In genomic region chr22:35367331-35367886, GRCh38 we compare ENCODE assay signal across 13 cellular contexts. TPM values are rescaled to one million over a fixed set of nuclear protein-coding genes. Genes with fewer than 3 reads are reported as not detected.
DNase-seq lines count a peak whose midpoint lies in the region; ATAC-seq and TF ChIP-seq lines count a peak whose summit lies in the region.
"Had no signal": no experiment of that assay in that cellular context is flagged by ENCODE, and none has a peak within 500 bp of the region (broad histone marks: within the 10 kb centered on the region; RNA-seq: fewer than 3 reads in every experiment).

No MANE protein-coding gene starts in this region.

- no peak overlapping the region for H2AK5ac ChIP-seq in H9 (ENCODE audit: insufficient read length, low read length)

- intact Hi-C loops in mucosa of descending colon (cut with DNase I, micrococcal nuclease) = no loop called here

- no peak overlapping the region for H2BK120ac ChIP-seq in H9 (ENCODE audit: low read depth, low read length, poor library complexity, severe bottlenecking)

- H3K9me3 ChIP-seq in mucosa of descending colon (no peaks in the 10 kb centered on the region), tibial nerve (no peaks in the 10 kb centered on the region), H9 (ENCODE audit: control insufficient read depth, low read depth, low read length) (no peaks in the 10 kb centered on the region)
- H3K9me3 ChIP-seq: heart left ventricle had no signal

- TF ChIP-seq POLR2A in tibial nerve (IDR thresholded peaks at IDR 0.05) = no peak

- H4K5ac ChIP-seq in H9 (ENCODE audit: insufficient read length, low read depth, low read length) = no peak overlapping the region

- no peak overlapping the region for H3K9ac ChIP-seq in H9 (ENCODE audit: extremely low read depth, insufficient read length, low read length)

- H3T11ph ChIP-seq in H9 (ENCODE audit: low read length) = no peak overlapping the region

- H3K23ac ChIP-seq in H9 (ENCODE audit: insufficient read length, low read depth, low read length) = no peak overlapping the region

- H3K4me2 ChIP-seq in H9 (ENCODE audit: insufficient read depth, insufficient read length, low read length) = no peak overlapping the region

- H3K27me3 Mint-ChIP-seq in H9 (ENCODE audit: low read depth) = peaks cover 3% of the 10 kb centered on the region

- H4K91ac ChIP-seq in H9 (ENCODE audit: insufficient read length, low read depth, low read length) = no peak overlapping the region

- H3K79me1 ChIP-seq in H9 (ENCODE audit: insufficient read depth, low read depth, low read length, poor library complexity, severe bottlenecking) = no peaks in the 10 kb centered on the region

- H4K20me1 ChIP-seq in H9 (ENCODE audit: control insufficient read depth, insufficient read depth, insufficient read length) = no peaks in the 10 kb centered on the region

- no peak for TF ChIP-seq EP300 in tibial nerve (IDR thresholded peaks at IDR 0.05)

- no peak overlapping the region for H3K56ac ChIP-seq in H9 (ENCODE audit: insufficient read length, low read depth, low read length)

- H3K4me1 ChIP-seq in mucosa of descending colon (ENCODE audit: low read depth) = peaks cover 18% of the 10 kb centered on the region
- H3K4me1 ChIP-seq in tibial nerve = peaks cover 0 to 20% (median 7%) of the 10 kb centered on the region in 4 donors
- no peaks in the 10 kb centered on the region for H3K4me1 ChIP-seq in H9 (ENCODE audit: insufficient read depth, low read length)

- no peak overlapping the region for H4K8ac ChIP-seq in H9 (replicated peaks; ENCODE audit: insufficient read length, low read depth, low read length)

- no peak overlapping the region for H3K14ac ChIP-seq in H9 (ENCODE audit: insufficient read depth, low read length)

- H3K27ac ChIP-seq in tibial nerve (peak overlapping the region in 1 of 4 donors; percentile 45), H9 (ENCODE audit: insufficient read length, low read depth, low read length) (no peak overlapping the region)

- DNase-seq in GM06990 (ENCODE audit: extremely low read depth, insufficient read length) (no peak), SKM-1 (lab: John Stamatoyannopoulos, UW; ENCODE audit: unreplicated experiment) (peak; percentile 59), mucosa of descending colon (peak in 1 of 3 donors; percentile 53), tibial nerve (ENCODE audit: low spot score in 2 of 2) (no peak), activated gamma-delta T cell (lab: John Stamatoyannopoulos, UW) (no peak), H9 (no peak)
- DNase-seq: activated CD8-positive, alpha-beta memory T cell treated with anti-CD3 and anti-CD28 coated beads, Interleukin-2, amount 10 ng/mL, durations not matched to agents 7 days and 5 days; mammary epithelial cell; NCI-H510A treated with DMSO at 0.1 percent for 48 hours had no signal

- H3K9me3 Mint-ChIP-seq in H9 = no peaks in the 10 kb centered on the region; a peak in 1 of 5 replicates
- H3K9me3 Mint-ChIP-seq: T-helper 1 cell treated with Interleukin-12 subunit alpha and Interleukin-12 subunit beta and Interleukin-4 antibody, amounts not matched to agents 30 μg/mL and 1 μg/mL, for 36 hours had no signal

- no peak overlapping the region for H3K27ac Mint-ChIP-seq in H9
- H3K27ac Mint-ChIP-seq: activated CD8-positive, alpha-beta memory T cell treated with anti-CD3 and anti-CD28 coated beads, Interleukin-2, amount 10 ng/mL, durations not matched to agents 7 days and 5 days; T-helper 1 cell treated with Interleukin-12 subunit alpha and Interleukin-12 subunit beta and Interleukin-4 antibody, amounts not matched to agents 30 μg/mL and 1 μg/mL, for 36 hours had no signal

- H3K27me3 ChIP-seq in GM06990 (replicated peaks; ENCODE audit: control insufficient read depth, insufficient read depth, low read length) = no peaks in the 10 kb centered on the region
- H3K27me3 ChIP-seq in tibial nerve = no peaks in the 10 kb centered on the region
- no peaks in the 10 kb centered on the region for H3K27me3 ChIP-seq in H9 (ENCODE audit: insufficient read depth, low read length)
- H3K27me3 ChIP-seq: heart left ventricle had no signal

- no peak overlapping the region for H3K4ac ChIP-seq in H9 (ENCODE audit: low read depth, low read length)

- H3K4me3 Mint-ChIP-seq in H9 = no peak overlapping the region
- H3K4me3 Mint-ChIP-seq: activated CD8-positive, alpha-beta memory T cell treated with anti-CD3 and anti-CD28 coated beads, Interleukin-2, amount 10 ng/mL, durations not matched to agents 7 days and 5 days; T-helper 1 cell treated with Interleukin-12 subunit alpha and Interleukin-12 subunit beta and Interleukin-4 antibody, amounts not matched to agents 30 μg/mL and 1 μg/mL, for 36 hours had no signal

- no peak overlapping the region for H2BK12ac ChIP-seq in H9 (ENCODE audit: insufficient read length, low read depth, low read length)

- ATAC-seq in HG02759 (IDR thresholded peaks at IDR 0.05; ENCODE audit: unreplicated experiment) = peak; percentile 48
- peak; percentile 56 for ATAC-seq in mucosa of descending colon
- ATAC-seq in HG03457 (IDR thresholded peaks at IDR 0.05; ENCODE audit: unreplicated experiment) = no peak
- ATAC-seq: activated CD8-positive, alpha-beta memory T cell treated with anti-CD3 and anti-CD28 coated beads, Interleukin-2, amount 10 ng/mL, durations not matched to agents 7 days and 5 days had no signal

- no peak overlapping the region for H2AFZ ChIP-seq in H9 (ENCODE audit: low read length)

- H3K23me2 ChIP-seq in H9 (ENCODE audit: insufficient read length, low read depth, low read length, poor library complexity, severe bottlenecking) = no peaks in the 10 kb centered on the region

- H3K36me3 Mint-ChIP-seq in H9 (ENCODE audit: insufficient read depth in 1 of 3, low read depth in 3 of 3) = no peaks in the 10 kb centered on the region
- H3K36me3 Mint-ChIP-seq: activated CD8-positive, alpha-beta memory T cell treated with anti-CD3 and anti-CD28 coated beads, Interleukin-2, amount 10 ng/mL, durations not matched to agents 7 days and 5 days had no signal

- no peak overlapping the region for H2BK5ac ChIP-seq in H9 (ENCODE audit: insufficient read length, low read length)

- no peak overlapping the region for H3K18ac ChIP-seq in H9 (ENCODE audit: insufficient read length, low read depth, low read length)

- H3K4me1 Mint-ChIP-seq in H9 = peaks cover 13 to 20% of the 10 kb centered on the region in 2 experiments

- no peak overlapping the region for H2BK15ac ChIP-seq in H9 (ENCODE audit: low read depth, low read length)

- WGBS in tibial nerve, 2 donors = 78 to 79% methylated on average over 9 of the region's 9 CpGs
- no CpG with 5 or more reads among the region's 9 CpGs for WGBS in H9 (ENCODE audit: extremely low coverage, insufficient read length, low lambda C conversion rate)

- H3K36me3 ChIP-seq in GM06990 (ENCODE audit: control insufficient read depth, insufficient read depth, low read length) (no peaks in the 10 kb centered on the region), mucosa of descending colon (ENCODE audit: low read depth) (no peaks in the 10 kb centered on the region), tibial nerve (no peaks in the 10 kb centered on the region)
- H3K36me3 ChIP-seq: heart left ventricle had no signal

- H3K4me3 ChIP-seq in GM06990 (replicated peaks; ENCODE audit: low read depth, low read length) = no peak overlapping the region
- no peak overlapping the region for H3K4me3 ChIP-seq in mucosa of descending colon
- H3K4me3 ChIP-seq in tibial nerve = no peak overlapping the region
- H3K4me3 ChIP-seq: heart left ventricle had no signal

- H2BK20ac ChIP-seq in H9 (ENCODE audit: low read depth, low read length, poor library complexity, severe bottlenecking) = no peak overlapping the region

- no peaks in the 10 kb centered on the region for H3K79me2 ChIP-seq in H9 (ENCODE audit: insufficient read depth, low read length)

- peak; percentile 15 for TF ChIP-seq CTCF in GM06990 (IDR thresholded peaks at IDR 0.05; ENCODE audit: insufficient read depth, low read length, poor library complexity, severe bottlenecking)
- no peak for TF ChIP-seq CTCF in mucosa of descending colon (IDR thresholded peaks at IDR 0.05)
- no peak for TF ChIP-seq CTCF in tibial nerve (IDR thresholded peaks at IDR 0.05)
- TF ChIP-seq CTCF in H9 (conservative IDR thresholded peaks at IDR 0.05) = no peak; the same call in 2 of the 3 replicates

RNA-seq across cellular contexts. Expression of gene HMOX1, which starts 13.5 kb away (rescaled TPM):
- total RNA-seq in mucosa of descending colon (10 to 100 TPM; 33.8 to 71.4 (median 55.5) TPM), tibial nerve (10 to 100 TPM in 3 of 4 donors, 1 to 10 TPM in 1; 7.5 to 53.7 (median 19.0) TPM), H9 (2021) (22.7 and 25.7 TPM in 2 replicates)

RNA-seq across cellular contexts. Expression of gene MCM5, which starts 32.5 kb away (rescaled TPM):
- 10 to 100 TPM; 18.5 to 45.2 (median 30.3) TPM for total RNA-seq in mucosa of descending colon
- 10 to 100 TPM; 19.8 to 25.3 (median 22.4) TPM for total RNA-seq in tibial nerve
- total RNA-seq in H9 (2021) = 274 and 293 TPM in 2 replicates
